In the genomic region with DNA sequence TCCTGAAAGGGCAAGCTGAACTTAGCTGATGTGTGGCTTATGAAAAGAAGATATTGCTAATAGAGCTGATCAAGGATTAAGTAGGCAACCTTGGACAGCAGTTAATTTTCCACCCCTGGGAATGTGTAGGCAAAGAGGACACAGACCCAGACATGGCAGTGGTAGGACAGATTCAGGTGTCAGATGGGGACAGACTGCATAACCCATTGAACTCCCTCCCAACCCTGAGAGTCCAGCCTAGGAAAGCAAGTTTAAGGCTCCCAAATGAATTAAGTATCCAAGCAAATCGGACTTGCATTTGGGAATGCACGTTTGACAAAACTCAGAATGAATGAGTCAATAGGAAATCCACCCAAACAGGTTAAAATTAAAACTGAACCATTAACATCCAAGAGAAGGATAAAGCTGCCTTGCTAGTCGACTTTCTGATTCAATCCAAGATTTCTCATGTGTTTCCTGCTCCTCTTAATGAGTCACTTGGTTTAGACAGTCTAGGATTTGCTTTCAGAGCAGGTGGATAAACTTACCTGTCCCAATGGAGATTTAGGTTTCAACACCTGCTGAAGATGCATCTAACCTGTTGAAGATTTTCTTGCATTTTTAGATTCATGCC, we compare ENCODE assay signal across 23 cellular contexts.
"Had no signal": no experiment of that assay in that cellular context is flagged by ENCODE, and none has a peak within 500 bp of the region (broad histone marks: within the 10 kb centered on the region; RNA-seq: fewer than 3 reads in every experiment).

No MANE protein-coding gene starts in this region.

- H3K4me1 ChIP-seq: lower lobe of right lung, thyroid gland, upper lobe of right lung had no signal

- H3K27ac ChIP-seq: brain microvascular endothelial cell, coronary artery, epithelial cell of prostate, hepatocyte, lower lobe of right lung, thyroid gland, upper lobe of right lung had no signal

- H2AFZ ChIP-seq: hepatocyte had no signal

- ATAC-seq: activated CD8-positive, alpha-beta T cell treated with anti-CD3 and anti-CD28 coated beads, Interleukin-2, amount 10 ng/mL, durations not matched to agents 7 days and 5 days; lower lobe of right lung; upper lobe of right lung had no signal

- H3K9me3 ChIP-seq: lower lobe of right lung, thyroid gland, upper lobe of right lung had no signal

- H3K27me3 ChIP-seq: brain microvascular endothelial cell, hepatocyte, thyroid gland, upper lobe of right lung had no signal

- H3K4me3 ChIP-seq: coronary artery, hepatocyte, lower lobe of right lung, thyroid gland, upper lobe of right lung had no signal

- H3K36me3 ChIP-seq: brain microvascular endothelial cell, lower lobe of right lung, thyroid gland, upper lobe of right lung had no signal

- H3K4me2 ChIP-seq: hepatocyte had no signal

- DNase-seq: activated CD4-positive, alpha-beta T cell treated with anti-CD3 and anti-CD28 coated beads for 1 hour; activated CD4-positive, alpha-beta T cell treated with anti-CD3 and anti-CD28 coated beads, Interleukin-2, amount 50 U/mL, for 1 hour; activated CD8-positive, alpha-beta T cell treated with anti-CD3 and anti-CD28 coated beads, Interleukin-2, amount 10 ng/mL, durations not matched to agents 7 days and 5 days; activated gamma-delta T cell treated with Interleukin-2 at 50 U/mL for 16 hours; activated T-cell treated with anti-CD3 and anti-CD28 coated beads, Interleukin-2, amount 50 U/mL, for 1 hour; anterior cingulate cortex; brain microvascular endothelial cell; endodermal cell; foreskin fibroblast; immature natural killer cell; lower lobe of right lung; mesendoderm; naive B cell; occipital lobe; posterior cingulate gyrus; stimulated activated CD4-positive, alpha-beta T cell treated with anti-CD3 and anti-CD28 coated beads, Interleukin-4, amount 100 ng/mL, for 24 hours; stimulated activated naive CD4-positive, alpha-beta T cell treated with Interleukin-2 at 50 U/mL for 16 hours; T-helper 1 cell; thyroid gland; upper lobe of right lung had no signal
